ENCODE assay signal across 16 cellular contexts in the genomic region with DNA sequence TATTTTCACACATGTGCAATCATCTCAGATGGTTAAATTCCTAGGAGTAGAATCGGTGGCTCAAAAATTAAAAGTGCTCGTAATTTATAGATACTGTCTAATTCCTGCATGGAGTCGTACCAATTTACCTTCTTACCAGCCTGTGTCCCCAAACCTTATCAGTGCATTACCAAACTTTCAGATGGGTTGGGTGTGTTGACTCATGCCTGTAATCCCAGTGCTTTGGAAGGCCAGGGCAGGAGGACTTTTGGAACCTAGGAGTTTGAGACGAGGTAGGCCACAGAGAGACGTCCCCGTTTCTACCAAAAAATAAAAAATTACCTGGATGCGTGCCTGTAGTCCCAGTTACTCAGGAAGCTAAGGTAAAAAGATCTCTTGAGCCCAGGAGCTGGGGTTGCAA. TPM values are rescaled to one million over a fixed set of nuclear protein-coding genes. Genes with fewer than 3 reads are reported as not detected.
DNase-seq lines count a peak whose midpoint lies in the region; ATAC-seq, FAIRE-seq and TF ChIP-seq lines count a peak whose summit lies in the region.
"Had no signal": no experiment of that assay in that cellular context is flagged by ENCODE, and none has a peak within 500 bp of the region (broad histone marks: within the 10 kb centered on the region; RNA-seq: fewer than 3 reads in every experiment).

No MANE protein-coding gene starts in this region.

- no peak overlapping the region for H2BK15ac ChIP-seq in H9 (ENCODE audit: low read depth, low read length)

- no peak for ATAC-seq in K562
- ATAC-seq in HG02610 (IDR thresholded peaks at IDR 0.05; ENCODE audit: unreplicated experiment) = no peak
- ATAC-seq: HCT116 had no signal

- no peak overlapping the region for H3K27ac ChIP-seq in H9 (ENCODE audit: insufficient read length, low read depth, low read length)
- no peak overlapping the region for H3K27ac ChIP-seq in K562 (ENCODE audit: extremely low read depth, low read depth, low read length)

- no peak overlapping the region for H4K91ac ChIP-seq in H9 (ENCODE audit: insufficient read length, low read depth, low read length)

- WGBS in H9 (ENCODE audit: extremely low coverage, insufficient read length, low lambda C conversion rate) = no CpG with 5 or more reads among the region's 7 CpGs
- 3% methylated on average over 7 of the region's 7 CpGs for WGBS in K562 (ENCODE audit: insufficient coverage, low coverage, missing lambda C conversion rate)

- H3K56ac ChIP-seq in H9 (ENCODE audit: insufficient read length, low read depth, low read length) = no peak overlapping the region

- CTCF ChIA-PET in K562 (lab: Yijun Ruan, JAX; ENCODE audit: low intra/inter-chr PET ratio) (no interaction called here), MCF 10A (lab: Yijun Ruan, JAX) (interaction anchor here (0.7 to 4.7 kb wide), 2 partner anchors 12 to 44 kb away, joined by 4 to 23 read pairs; no protein-coding TSS in a partner anchor)

- H3K4me1 Mint-ChIP-seq in H9 = peaks cover 6 to 8% of the 10 kb centered on the region in 2 experiments
- H3K4me1 Mint-ChIP-seq in MCF 10A (ENCODE audit: insufficient read depth, unreplicated experiment) = no peaks in the 10 kb centered on the region

- H3K9ac ChIP-seq in H9 (ENCODE audit: extremely low read depth, insufficient read length, low read length) (no peak overlapping the region), K562 (ENCODE audit: insufficient read depth in 1 of 2, low read depth in 2 of 2, low read length in 2 of 2) (no peak overlapping the region)

- no peak overlapping the region for H2BK5ac ChIP-seq in H9 (ENCODE audit: insufficient read length, low read length)

- TF ChIP-seq POLR2A in K562 (conservative IDR thresholded peaks at IDR 0.05) = no peak

- H3K4me2 ChIP-seq in H9 (ENCODE audit: insufficient read depth, insufficient read length, low read length) (no peak overlapping the region), K562 (ENCODE audit: insufficient read depth, low read length) (no peak overlapping the region)

- H3K27ac Mint-ChIP-seq in H9 (no peak overlapping the region), MCF 10A (ENCODE audit: low read depth, unreplicated experiment) (no peak overlapping the region)
- H3K27ac Mint-ChIP-seq: CD4-positive, alpha-beta memory T cell had no signal

- TF ChIP-seq CTCF in H9 (conservative IDR thresholded peaks at IDR 0.05) = no peak
- TF ChIP-seq CTCF in K562 (IDR thresholded peaks at IDR 0.05 in 2 of 3, conservative IDR thresholded peaks at IDR 0.05 in 1 of 3; ENCODE audit: insufficient read depth in 2 of 3, low read depth in 1 of 3, low read length in 3 of 3) = no peak
- no peak for TF ChIP-seq CTCF in MCF 10A (IDR thresholded peaks at IDR 0.05; ENCODE audit: unreplicated experiment)

- H3K23me2 ChIP-seq in H9 (ENCODE audit: insufficient read length, low read depth, low read length, poor library complexity, severe bottlenecking) = no peaks in the 10 kb centered on the region

- no peak overlapping the region for H3K14ac ChIP-seq in H9 (ENCODE audit: insufficient read depth, low read length)

- no peak overlapping the region for H3T11ph ChIP-seq in H9 (ENCODE audit: low read length)

- FAIRE-seq in K562 (lab: Jason Lieb, UNC) = no peak
- FAIRE-seq: G401.6, GM12892, H1 had no signal

- H3K9me3 Mint-ChIP-seq in H9 (no peaks in the 10 kb centered on the region), MCF 10A (ENCODE audit: unreplicated experiment) (no peaks in the 10 kb centered on the region)

- H4K20me1 ChIP-seq in H9 (ENCODE audit: control insufficient read depth, insufficient read depth, insufficient read length) (no peaks in the 10 kb centered on the region), K562 (replicated peaks; ENCODE audit: control insufficient read depth, insufficient read depth, low read length) (no peaks in the 10 kb centered on the region)

- H3K4me3 Mint-ChIP-seq in H9 (no peak overlapping the region), MCF 10A (ENCODE audit: unreplicated experiment) (no peak overlapping the region)
- H3K4me3 Mint-ChIP-seq: CD4-positive, alpha-beta memory T cell had no signal

- H3K79me2 ChIP-seq in H9 (ENCODE audit: insufficient read depth, low read length) = no peaks in the 10 kb centered on the region
- no peaks in the 10 kb centered on the region for H3K79me2 ChIP-seq in K562 (ENCODE audit: control insufficient read depth, insufficient read depth, low read length)

- H2BK120ac ChIP-seq in H9 (ENCODE audit: low read depth, low read length, poor library complexity, severe bottlenecking) = no peak overlapping the region

- intact Hi-C loops in K562 (cut with micrococcal nuclease) (no loop called here), MCF 10A (cut with micrococcal nuclease) (no loop called here)

- no peak for TF ChIP-seq EP300 in K562 (IDR thresholded peaks at IDR 0.05; ENCODE audit: low read length)

- H3K4me1 ChIP-seq in H9 (ENCODE audit: insufficient read depth, low read length) = no peaks in the 10 kb centered on the region
- no peaks in the 10 kb centered on the region for H3K4me1 ChIP-seq in K562 (replicated peaks in 1 of 2; ENCODE audit: control insufficient read depth in 2 of 2, insufficient read depth in 2 of 2, low read length in 2 of 2)
- H3K4me1 ChIP-seq: Caco-2 had no signal

- BruUV-seq in K562 (replicated peaks; lab: Mats Ljungman, UMichigan) (no TSS peak), MCF 10A (replicated peaks; lab: Mats Ljungman, UMichigan) (no TSS peak)

- H2AK5ac ChIP-seq in H9 (ENCODE audit: insufficient read length, low read length) = no peak overlapping the region

- DNase-seq in H9 (peak; percentile 3), K562 (ENCODE audit: extremely low read depth in 1 of 4, low spot score in 3 of 4) (no peak), islet precursor cell (peak; percentile 20), activated gamma-delta T cell (lab: John Stamatoyannopoulos, UW) (no peak), MCF 10A (ENCODE audit: unreplicated experiment) (no peak)
- DNase-seq: C1 segment of cervical spinal cord; Caco-2; CD4-positive, alpha-beta memory T cell; DMS153; DND-41; H7 had no signal

- H4K5ac ChIP-seq in H9 (ENCODE audit: insufficient read length, low read depth, low read length) = no peak overlapping the region

- H3K36me3 ChIP-seq in K562 (ENCODE audit: control insufficient read depth, insufficient read depth, low read length) = no peaks in the 10 kb centered on the region

- no peaks in the 10 kb centered on the region for H3K9me1 ChIP-seq in K562 (ENCODE audit: control insufficient read depth, insufficient read depth, low read length)

- in situ Hi-C loops in K562 (cut with MboI) = no loop called here

- no peak overlapping the region for H3K23ac ChIP-seq in H9 (ENCODE audit: insufficient read length, low read depth, low read length)

- H3K18ac ChIP-seq in H9 (ENCODE audit: insufficient read length, low read depth, low read length) = no peak overlapping the region

- no peak overlapping the region for H2BK12ac ChIP-seq in H9 (ENCODE audit: insufficient read length, low read depth, low read length)

- POLR2A ChIA-PET in K562 (lab: Yijun Ruan, JAX) = interaction anchor here (1.3 kb wide), 1 partner anchor 12 kb away, joined by 3 read pairs; no protein-coding TSS in a partner anchor
- POLR2A ChIA-PET in MCF 10A (lab: Yijun Ruan, JAX) = no interaction called here

- no peaks in the 10 kb centered on the region for H3K9me3 ChIP-seq in H9 (ENCODE audit: control insufficient read depth, low read depth, low read length)
- H3K9me3 ChIP-seq in K562 (replicated peaks; ENCODE audit: control insufficient read depth, insufficient read depth, low read depth, low read length) = no peaks in the 10 kb centered on the region
- H3K9me3 ChIP-seq: Caco-2 had no signal

- no peak overlapping the region for H3K4ac ChIP-seq in H9 (ENCODE audit: low read depth, low read length)

- H2AFZ ChIP-seq in H9 (ENCODE audit: low read length) (no peak overlapping the region), K562 (ENCODE audit: low read depth, low read length) (no peak overlapping the region)

- H3K27me3 Mint-ChIP-seq in H9 (ENCODE audit: low read depth) (no peaks in the 10 kb centered on the region; the same call in 1 of the 2 replicates), MCF 10A (ENCODE audit: insufficient read depth, unreplicated experiment) (peaks cover 22% of the 10 kb centered on the region)

- no peak for TF ChIP-seq RAD21 in K562 (CRISPR knock-in tag; conservative IDR thresholded peaks at IDR 0.05 in 1 of 2, IDR thresholded peaks at IDR 0.05 in 1 of 2)

- H3K27me3 ChIP-seq in H9 (ENCODE audit: insufficient read depth, low read length) = no peaks in the 10 kb centered on the region; the same call in 1 of the 2 replicates
- peaks cover 2 to 16% of the 10 kb centered on the region in 2 experiments; a peak in 2 of 5 replicates for H3K27me3 ChIP-seq in K562 (ENCODE audit: control insufficient read depth in 2 of 2, insufficient read depth in 2 of 2, low read length in 2 of 2)

- no peak overlapping the region for H4K8ac ChIP-seq in H9 (replicated peaks; ENCODE audit: insufficient read length, low read depth, low read length)

- H3K36me3 Mint-ChIP-seq in H9 (ENCODE audit: insufficient read depth in 1 of 3, low read depth in 3 of 3) (no peaks in the 10 kb centered on the region), MCF 10A (ENCODE audit: insufficient read depth, unreplicated experiment) (no peaks in the 10 kb centered on the region)
- H3K36me3 Mint-ChIP-seq: CD4-positive, alpha-beta memory T cell had no signal

- no peak overlapping the region for H3K4me3 ChIP-seq in K562

- no peak overlapping the region for H2BK20ac ChIP-seq in H9 (ENCODE audit: low read depth, low read length, poor library complexity, severe bottlenecking)

- no peaks in the 10 kb centered on the region for H3K79me1 ChIP-seq in H9 (ENCODE audit: insufficient read depth, low read depth, low read length, poor library complexity, severe bottlenecking)

RNA-seq across cellular contexts. Expression of a gene that starts 34.5 kb away (rescaled TPM):
- total RNA-seq in H9 (2021) (137 and 138 TPM in 2 replicates), K562 (2014; rRNA removed) (0.68 and 0.94 TPM in 2 replicates), K562 (2014; rRNA removed; fragmentation: Illumina TruSeq; extraction: Trizol) (1.1 and 1.2 TPM in 2 replicates), K562 (2015; rRNA removed; fragmentation: Illumina TruSeq; extraction: Trizol) (0.57 and 0.65 TPM in 2 replicates), K562 (2021) (2.3 and 3.3 TPM in 2 replicates), MCF 10A (2022) (not detected in 2 replicates)
- 4.4 and 10.7 TPM in 2 replicates for total RNA-seq in K562 (2011; cell fraction: chromatin; rRNA removed; ENCODE audit: low replicate concordance)
- total RNA-seq in K562 (2011; cell fraction: nucleolus; rRNA removed) = 5.5 and 7.8 TPM in 2 replicates
- 7.6 and 12.2 TPM in 2 replicates for total RNA-seq in K562 (2011; cell fraction: nucleoplasm; rRNA removed)
- polyA plus RNA-seq in K562 (2011; rRNA removed) (3.9 and 5.5 TPM in 2 replicates), K562 (2014; fragmentation: Illumina TruSeq; extraction: Trizol) (2.6 and 3.3 TPM in 2 replicates), K562 (2014; fragmentation: Nextera tagmentation; extraction: Ambion mirVana) (1 to 10 TPM; 1.1 to 1.3 TPM), K562 (2014; rRNA removed) (2.1 and 3.3 TPM in 2 replicates)
- 3.9 and 11.0 TPM in 2 replicates for polyA plus RNA-seq in K562 (2011; cell fraction: cytosol; rRNA removed)
- 5.5 and 6.6 TPM in 2 replicates for polyA plus RNA-seq in K562 (2011; cell fraction: nucleus; rRNA removed)
- 2.0 and 2.3 TPM in 2 replicates for polyA plus RNA-seq in K562 (2012)
- polyA minus RNA-seq in K562 (2011; rRNA and poly(A)+ RNA removed) = 1.8 and 3.3 TPM in 2 replicates
- 2.4 and 3.4 TPM in 2 replicates for polyA minus RNA-seq in K562 (2011; cell fraction: cytosol; rRNA and poly(A)+ RNA removed)
- polyA minus RNA-seq in K562 (2011; cell fraction: nucleus; rRNA and poly(A)+ RNA removed) = 2.3 and 2.7 TPM in 2 replicates
- total RNA-seq: CD4-positive, alpha-beta memory T cell had no signal

Comparison
In these comparisons a context has a peak if more than half of its experiments do, and no peak if none do; other contexts are left out.
1. DNase-seq: peak in H9 (single experiment) and islet precursor cell (single experiment); none in K562 (0 of 4), activated gamma-delta T cell (single experiment) and MCF 10A (single experiment).
2. RNA of a gene that starts 34.5 kb away (total RNA-seq): 137 to 138 TPM in H9; 0.57 to 12.2 TPM in K562 and not detected in MCF 10A; every median in the first group is over 10 times any median in the second.